Comparison of ENCODE assay signal across 18 cellular contexts in genomic region chr10:96377816-96378294, GRCh38. TPM values are rescaled to one million over a fixed set of nuclear protein-coding genes. Genes with fewer than 3 reads are reported as not detected.
DNase-seq lines count a peak whose midpoint lies in the region; ATAC-seq, FAIRE-seq and TF ChIP-seq lines count a peak whose summit lies in the region.
"Had no signal": no experiment of that assay in that cellular context is flagged by ENCODE, and none has a peak within 500 bp of the region (broad histone marks: within the 10 kb centered on the region; RNA-seq: fewer than 3 reads in every experiment).

No MANE protein-coding gene starts in this region.

- H3K9me3 Mint-ChIP-seq in MCF 10A (ENCODE audit: unreplicated experiment), result no peaks in the 10 kb centered on the region
- H3K9me3 Mint-ChIP-seq in glutamatergic neuron (ENCODE audit: unreplicated experiment), result peaks cover 2% of the 10 kb centered on the region
- H3K9me3 Mint-ChIP-seq: activated naive CD4-positive, alpha-beta T cell treated with anti-CD3 and anti-CD28 coated beads, Interleukin-2, amount 10 ng/mL, durations not matched to agents 7 days and 5 days; CD8-positive, alpha-beta T cell; nephron progenitor cell had no signal

- intact Hi-C loops in MCF 10A (cut with micrococcal nuclease), result no loop called here
- intact Hi-C loops in breast epithelium (cut with DNase I; ENCODE audit: low total_unique reads), result no loop called here

- H3K36me3 Mint-ChIP-seq in MCF 10A (ENCODE audit: insufficient read depth, unreplicated experiment), result no peaks in the 10 kb centered on the region
- peaks cover 5% of the 10 kb centered on the region for H3K36me3 Mint-ChIP-seq in glutamatergic neuron (ENCODE audit: unreplicated experiment)
- H3K36me3 Mint-ChIP-seq: activated naive CD4-positive, alpha-beta T cell treated with anti-CD3 and anti-CD28 coated beads, Interleukin-2, amount 10 ng/mL, durations not matched to agents 7 days and 5 days; CD8-positive, alpha-beta T cell had no signal

- H3K4me1 Mint-ChIP-seq in MCF 10A (ENCODE audit: insufficient read depth, unreplicated experiment) (peaks cover 15% of the 10 kb centered on the region), glutamatergic neuron (ENCODE audit: low read depth, unreplicated experiment) (peaks cover 9% of the 10 kb centered on the region)

- TF ChIP-seq CTCF in MCF 10A (IDR thresholded peaks at IDR 0.05; ENCODE audit: unreplicated experiment) (no peak), breast epithelium (IDR thresholded peaks at IDR 0.05) (no peak), choroid plexus epithelial cell (conservative IDR thresholded peaks at IDR 0.05; ENCODE audit: low read depth, low read length) (no peak), glutamatergic neuron (IDR thresholded peaks at IDR 0.05; ENCODE audit: partially characterized antibody, unreplicated experiment) (no peak)

- CTCF ChIA-PET in MCF 10A (lab: Yijun Ruan, JAX), result interaction anchor here (0.6 to 7.9 kb wide), 7 partner anchors 15 to 1702 kb away, joined by 3 to 72 read pairs (median 3); partner anchors contain the start of gene TLL2

- H3K27me3 ChIP-seq in breast epithelium, result peaks cover 0 to 10% of the 10 kb centered on the region in 2 donors

- no peak overlapping the region for H3K27ac Mint-ChIP-seq in MCF 10A (ENCODE audit: low read depth, unreplicated experiment)
- no peak overlapping the region for H3K27ac Mint-ChIP-seq in glutamatergic neuron (ENCODE audit: unreplicated experiment)
- H3K27ac Mint-ChIP-seq: activated naive CD4-positive, alpha-beta T cell treated with anti-CD3 and anti-CD28 coated beads, Interleukin-2, amount 10 ng/mL, durations not matched to agents 7 days and 5 days; CD8-positive, alpha-beta T cell; nephron progenitor cell had no signal

- TF ChIP-seq POLR2A in breast epithelium (IDR thresholded peaks at IDR 0.05), result no peak

- no TSS peak for BruUV-seq in MCF 10A (replicated peaks; lab: Mats Ljungman, UMichigan)

- no peak for ATAC-seq in GM18519 (IDR thresholded peaks at IDR 0.05; ENCODE audit: low FRiP score, unreplicated experiment)
- ATAC-seq: CD8-positive, alpha-beta T cell; left lobe of liver had no signal

- H3K4me3 Mint-ChIP-seq in MCF 10A (ENCODE audit: unreplicated experiment), result no peak overlapping the region
- no peak overlapping the region for H3K4me3 Mint-ChIP-seq in glutamatergic neuron (ENCODE audit: unreplicated experiment)
- H3K4me3 Mint-ChIP-seq: activated naive CD4-positive, alpha-beta T cell treated with anti-CD3 and anti-CD28 coated beads, Interleukin-2, amount 10 ng/mL, durations not matched to agents 7 days and 5 days; CD8-positive, alpha-beta T cell; nephron progenitor cell had no signal

- H3K27ac ChIP-seq in breast epithelium, result no peak overlapping the region
- H3K27ac ChIP-seq: SK-N-MC had no signal

- H3K4me3 ChIP-seq in breast epithelium (no peak overlapping the region), choroid plexus epithelial cell (ENCODE audit: low read depth, low read length) (no peak overlapping the region)
- H3K4me3 ChIP-seq: SK-N-MC had no signal

- DNase-seq in MCF 10A (ENCODE audit: unreplicated experiment), result peak; percentile 57
- no peak for DNase-seq in breast epithelium (ENCODE audit: low spot score in 2 of 2)
- DNase-seq in choroid plexus epithelial cell (ENCODE audit: low read depth), result peak; percentile 92
- peak; percentile 51 for DNase-seq in iris pigment epithelial cell (ENCODE audit: low read depth)
- peak; percentile 18 for DNase-seq in urothelium cell line (ENCODE audit: low spot score)
- DNase-seq in activated CD8-positive, alpha-beta memory T cell treated with anti-CD3 and anti-CD28 coated beads, Interleukin-2, amount 50 U/mL, for 48 hours, result no peak
- DNase-seq in glutamatergic neuron, result no peak
- DNase-seq: activated naive CD4-positive, alpha-beta T cell treated with anti-CD3 and anti-CD28 coated beads, Interleukin-2, amount 10 ng/mL, durations not matched to agents 7 days and 5 days; caudate nucleus; CD8-positive, alpha-beta T cell; GF-D8; NCI-H2171; nephron progenitor cell had no signal

- H3K4me1 ChIP-seq in breast epithelium, result no peaks in the 10 kb centered on the region

- no peaks in the 10 kb centered on the region for H3K9me3 ChIP-seq in breast epithelium

- no peak for FAIRE-seq in urothelium cell line (lab: Jason Lieb, UNC)
- FAIRE-seq: A204.1 had no signal

- no peaks in the 10 kb centered on the region for H3K36me3 ChIP-seq in breast epithelium

- H3K27me3 Mint-ChIP-seq in MCF 10A (ENCODE audit: insufficient read depth, unreplicated experiment), result no peaks in the 10 kb centered on the region
- H3K27me3 Mint-ChIP-seq in glutamatergic neuron (ENCODE audit: unreplicated experiment), result peaks cover 3% of the 10 kb centered on the region

- POLR2A ChIA-PET in MCF 10A (lab: Yijun Ruan, JAX), result no interaction called here

RNA-seq across cellular contexts. Expression of gene OPALIN, which starts 19.1 kb away (rescaled TPM):
- total RNA-seq in MCF 10A (2022) (not detected in 2 replicates), breast epithelium (not detected), glutamatergic neuron (ENCODE audit: unreplicated experiment) (not detected)
- total RNA-seq: CD8-positive, alpha-beta T cell; H4; left lobe of liver had no signal

Comparison
In these comparisons a context has a peak if more than half of its experiments do, and no peak if none do; other contexts are left out.
1. DNase-seq: peak in MCF 10A (single experiment), choroid plexus epithelial cell (single experiment), iris pigment epithelial cell (single experiment) and urothelium cell line (single experiment); none in breast epithelium (0 of 2), activated CD8-positive, alpha-beta memory T cell treated with anti-CD3 and anti-CD28 coated beads, Interleukin-2, amount 50 U/mL, for 48 hours (single experiment) and glutamatergic neuron (single experiment).